Comparison of ENCODE assay signal across 15 cellular contexts in the genomic region with DNA sequence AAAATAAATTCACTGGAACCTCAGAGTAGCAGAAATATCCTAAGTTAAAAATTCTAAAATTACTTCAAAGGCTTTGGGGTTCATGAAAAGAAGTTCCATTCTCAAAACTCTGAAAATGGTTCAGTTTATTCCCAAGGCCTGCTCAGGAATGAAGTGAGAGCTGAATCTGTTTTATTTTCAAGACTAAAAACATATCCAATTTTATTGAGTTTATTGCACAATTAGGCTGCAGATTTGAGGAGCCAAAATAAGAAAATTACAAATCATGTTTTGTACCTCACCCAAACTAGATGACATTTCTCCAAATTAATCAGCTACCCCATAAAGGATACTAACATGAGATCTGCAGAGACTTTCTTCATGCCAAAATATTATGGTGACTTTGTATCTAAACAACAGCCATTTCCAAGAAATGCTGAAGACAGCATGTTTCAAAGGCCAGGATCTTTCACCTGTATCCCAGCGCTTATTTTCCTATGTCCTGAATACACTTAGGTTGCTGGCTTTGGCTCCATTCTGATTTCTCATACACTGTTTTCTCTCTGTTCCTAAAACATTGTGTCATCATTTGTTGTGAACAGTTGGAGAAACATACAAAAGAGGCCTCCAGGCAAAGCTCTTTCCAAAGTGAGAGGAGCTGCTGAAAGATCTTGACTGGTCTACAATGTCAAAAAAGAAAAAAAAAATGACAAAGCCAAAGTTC.
"Had no signal": no experiment of that assay in that cellular context is flagged by ENCODE, and none has a peak within 500 bp of the region (broad histone marks: within the 10 kb centered on the region; RNA-seq: fewer than 3 reads in every experiment).

No MANE protein-coding gene starts in this region.

- H3K27me3 ChIP-seq: ascending aorta, neural progenitor cell, transverse colon had no signal

- ATAC-seq: lower lobe of right lung had no signal

- FAIRE-seq: frontal cortex, keratinocyte, small intestine had no signal

- H3K9me3 ChIP-seq: ascending aorta, esophagus squamous epithelium, lower lobe of right lung, transverse colon had no signal

- H3K79me2 ChIP-seq: parathyroid adenoma had no signal

- H2AFZ ChIP-seq: neural progenitor cell, parathyroid adenoma had no signal

- H3K4me1 ChIP-seq: ascending aorta, lower lobe of right lung, neural progenitor cell, parathyroid adenoma, transverse colon had no signal

- H3K27ac ChIP-seq: ascending aorta, lower lobe of right lung, neural progenitor cell, parathyroid adenoma, transverse colon, VCaP had no signal

- H3K36me3 ChIP-seq: ascending aorta, esophagus squamous epithelium, lower lobe of right lung, neural progenitor cell, transverse colon had no signal

- H3K9ac ChIP-seq: neural progenitor cell, parathyroid adenoma had no signal

- DNase-seq: activated CD4-positive, alpha-beta memory T cell treated with anti-CD3 and anti-CD28 coated beads for 36 hours; activated gamma-delta T cell; activated naive CD8-positive, alpha-beta T cell treated with anti-CD3 and anti-CD28 coated beads for 36 hours; activated T-cell treated with anti-CD3 and anti-CD28 coated beads, Interleukin-2, amount 50 U/mL, for 48 hours; esophagus squamous epithelium; lower lobe of right lung; midbrain; small intestine; transverse colon had no signal

- H3K4me3 ChIP-seq: ascending aorta, esophagus squamous epithelium, lower lobe of right lung, neural progenitor cell, transverse colon had no signal

- H3K4me2 ChIP-seq: neural progenitor cell had no signal
